ENCODE assay signal across 6 cellular contexts in the genomic region with DNA sequence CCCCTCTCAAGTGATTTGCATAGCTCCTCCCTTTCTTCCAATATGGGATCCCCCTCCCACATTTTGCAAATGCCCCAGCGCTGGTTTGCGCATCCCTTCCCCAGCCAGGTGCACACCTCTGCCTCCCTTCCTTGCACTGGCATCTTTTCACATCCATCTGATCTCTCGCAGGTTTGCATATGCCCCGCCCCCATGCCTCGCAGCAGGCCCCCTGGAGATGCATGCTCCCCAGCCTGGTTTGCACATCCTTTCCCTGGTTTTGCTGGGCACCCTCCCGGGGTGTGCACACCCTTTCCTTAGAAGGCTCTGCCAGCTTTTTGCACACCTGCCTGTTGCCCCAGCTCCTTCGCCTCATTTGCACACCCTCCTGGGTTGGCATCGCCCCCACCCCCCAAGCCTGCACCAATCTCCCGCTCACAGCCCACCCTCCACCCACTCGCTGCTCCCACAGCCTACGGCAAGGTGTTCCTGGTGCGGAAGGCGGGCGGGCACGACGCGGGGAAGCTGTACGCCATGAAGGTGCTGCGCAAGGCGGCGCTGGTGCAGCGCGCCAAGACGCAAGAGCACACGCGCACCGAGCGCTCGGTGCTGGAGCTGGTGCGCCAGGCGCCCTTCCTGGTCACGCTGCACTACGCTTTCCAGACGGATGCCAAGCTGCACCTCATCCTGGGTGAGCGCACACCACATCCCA. TPM values are rescaled to one million over a fixed set of nuclear protein-coding genes. Genes with fewer than 3 reads are reported as not detected.
A peak's percentile ranks its signal among the peaks of the same experiment; 100 is the strongest.
DNase-seq lines count a peak whose midpoint lies in the region; ATAC-seq, FAIRE-seq and TF ChIP-seq lines count a peak whose summit lies in the region.

No MANE protein-coding gene starts in this region.

- CTCF ChIA-PET in GM12878 (lab: Yijun Ruan, JAX): interaction anchor here (1.0 to 3.4 kb wide), 15 partner anchors 19 to 329 kb away, joined by 3 to 31 read pairs (median 4); partner anchors contain the start of genes CCDC88B, PRDX5 and TRMT112

- no peaks in the 10 kb centered on the region for H3K9me3 Mint-ChIP-seq in naive thymus-derived CD8-positive, alpha-beta T cell

- SMC1A ChIA-PET in GM12878 (lab: Charles Lee; ENCODE audit: uncharacterized antibody, unreplicated experiment): interaction anchor here (1.1 to 2.3 kb wide), 7 partner anchors 16 to 293 kb away, joined by 3 to 13 read pairs (median 4); partner anchors contain the start of genes PRDX5 and TRMT112

- no TSS peak for BruUV-seq in GM12878 (replicated peaks; lab: Mats Ljungman, UMichigan)

- peaks cover 0 to 32% (median 4%) of the 10 kb centered on the region in 3 donors for H3K36me3 Mint-ChIP-seq in naive thymus-derived CD8-positive, alpha-beta T cell

- intact Hi-C loops in GM12878 (cut with micrococcal nuclease; ENCODE audit: unreplicated experiment): loop anchor here (5.0 kb wide), 2 partner anchors 43 to 87 kb away; partner anchors contain the start of genes PRDX5 and TRMT112

- RAD21 ChIA-PET in GM12878 (lab: Charles Lee; ENCODE audit: unreplicated experiment): interaction anchor here (0.6 to 9.7 kb wide), 8 partner anchors 14 to 1685 kb away, joined by 3 to 176 read pairs (median 4); partner anchors contain the start of genes PRDX5 and TRMT112

- WGBS in GM12878 (ENCODE audit: insufficient coverage, insufficient replicate concordance, low lambda C conversion rate, missing lambda C conversion rate): 21% methylated on average over 33 of the region's 35 CpGs

- H3K4me3 ChIP-seq in GM12878: peak overlapping the region; percentile 69

- H4K20me1 ChIP-seq in GM12878 (ENCODE audit: control insufficient read depth, insufficient read depth): no peaks in the 10 kb centered on the region

- H3K4me3 Mint-ChIP-seq in naive thymus-derived CD8-positive, alpha-beta T cell: peak overlapping the region; percentile 86 to 95 (median 92)

- 0 out of 2 replicates have a peak, but pooled peaks have one; percentile 47 for TF ChIP-seq POLR2A in GM12878 (IDR thresholded peaks at IDR 0.05; ENCODE audit: low read depth, low read length)

- peak overlapping the region; percentile 65; the same call in 1 of the 2 replicates for H3K27ac ChIP-seq in GM12878 (ENCODE audit: control insufficient read depth, insufficient read depth)

- no peaks in the 10 kb centered on the region; the same call in 2 of the 3 replicates for H3K9me3 ChIP-seq in GM12878 (replicated peaks; ENCODE audit: control insufficient read depth, insufficient read depth, low read length)

- in situ Hi-C loops in GM12878 (cut with MboI): no loop called here

- peaks cover 36% of the 10 kb centered on the region for H3K4me1 ChIP-seq in GM12878 (ENCODE audit: control insufficient read depth, insufficient read depth, low read length)

- H3K27me3 Mint-ChIP-seq in naive thymus-derived CD8-positive, alpha-beta T cell: no peaks in the 10 kb centered on the region

- H3K36me3 ChIP-seq in GM12878 (ENCODE audit: control insufficient read depth in 2 of 2, insufficient read depth in 2 of 2, low read length in 1 of 2): peaks cover 3 to 8% of the 10 kb centered on the region in 2 experiments; a peak in 2 of 4 replicates

- POLR2A ChIA-PET in GM12878 (lab: Charles Lee): interaction anchor here (0.6 to 2.5 kb wide), 8 partner anchors 11 to 885 kb away, joined by 3 to 14 read pairs (median 3); partner anchors contain the start of genes PRDX5, STIP1 and TRMT112
- POLR2A ChIA-PET in naive thymus-derived CD8-positive, alpha-beta T cell (lab: Charles Lee): interaction anchor here (1.0 to 4.7 kb wide), 5 partner anchors 9 to 55 kb away, joined by 3 to 27 read pairs (median 4); partner anchors contain the start of genes CCDC88B, ESRRA, PRDX5 and TRMT112

- peak overlapping the region; percentile 12 to 89 (median 80) for H3K27ac Mint-ChIP-seq in naive thymus-derived CD8-positive, alpha-beta T cell

- peaks cover 11 to 39% (median 31%) of the 10 kb centered on the region in 4 donors for H3K4me1 Mint-ChIP-seq in naive thymus-derived CD8-positive, alpha-beta T cell

- no peak for FAIRE-seq in GM12878 (lab: Jason Lieb, UNC)

- peak overlapping the region; percentile 85 for H2AFZ ChIP-seq in GM12878 (ENCODE audit: control insufficient read depth, low read depth, low read length)

- H3K9ac ChIP-seq in GM12878 (ENCODE audit: control insufficient read depth, insufficient read depth, low read length): peak overlapping the region; percentile 82

- H3K27me3 ChIP-seq in GM12878 (replicated peaks in 1 of 2; ENCODE audit: control insufficient read depth in 2 of 2, insufficient read depth in 2 of 2, low read length in 1 of 2): no peaks in the 10 kb centered on the region

- peak overlapping the region; percentile 96 for H3K4me2 ChIP-seq in GM12878 (ENCODE audit: control insufficient read depth, insufficient read depth)

- peaks cover 21% of the 10 kb centered on the region for H3K79me2 ChIP-seq in GM12878 (ENCODE audit: control insufficient read depth, insufficient read depth, low read length)

- peak; percentile 70 for ATAC-seq in GM12878
- ATAC-seq in naive thymus-derived CD8-positive, alpha-beta T cell: peak; percentile 51 to 73

- peak; percentile 26 for DNase-seq in NCI-H510A treated with DMSO at 0.1 percent for 48 hours (lab: John Stamatoyannopoulos, UW)
- DNase-seq in NCI-H510A (lab: John Stamatoyannopoulos, UW): no peak
- DNase-seq in GM12878 (ENCODE audit: low read depth, low spot score): no peak
- peak in 3 of 10 donors; percentile 39 to 41 (median 41) for DNase-seq in naive thymus-derived CD8-positive, alpha-beta T cell
- DNase-seq in ecto neural progenitor cell (ENCODE audit: low spot score): no peak
- no peak for DNase-seq in NCI-H774 (lab: John Stamatoyannopoulos, UW)

- peak; percentile 40 for TF ChIP-seq RAD21 in GM12878 (IDR thresholded peaks at IDR 0.05; ENCODE audit: insufficient read depth, low read depth, low read length)

- no peak for TF ChIP-seq EP300 in GM12878 (IDR thresholded peaks at IDR 0.05; ENCODE audit: borderline replicate concordance in 1 of 2, control insufficient read depth in 1 of 2, low read depth in 2 of 2, low read length in 2 of 2)

- TF ChIP-seq CTCF in GM12878 (IDR thresholded peaks at IDR 0.05 in 2 of 3, conservative IDR thresholded peaks at IDR 0.05 in 1 of 3; ENCODE audit: control insufficient read depth in 2 of 3, extremely low read depth in 1 of 3, insufficient read depth in 1 of 3, low read depth in 3 of 3, low read length in 3 of 3): peak; percentile 55 to 64 (median 55)

RNA-seq across cellular contexts. Expression of gene RPS6KA4, which starts 0.9 kb away (rescaled TPM):
- total RNA-seq in GM12878 (2013; cell fraction: nucleolus; rRNA removed): 35.4 and 44.3 TPM in 2 replicates
- 25.3 and 27.4 TPM in 2 replicates for total RNA-seq in GM12878 (2014; rRNA removed)
- total RNA-seq in GM12878 (2014; rRNA removed; fragmentation: Illumina TruSeq; extraction: Trizol): 11.1 and 11.3 TPM in 2 replicates
- total RNA-seq in GM12878 (2021): 25.7 and 32.6 TPM in 2 replicates
- 9.7 TPM for polyA plus RNA-seq in GM12878 (2011; ENCODE audit: low read depth)
- 10.1 and 20.4 TPM in 2 replicates for polyA plus RNA-seq in GM12878 (2011; rRNA removed)
- 25.4 and 38.2 TPM in 2 replicates for polyA plus RNA-seq in GM12878 (2011; cell fraction: cytosol; rRNA removed)
- 58.5 and 77.3 TPM in 2 replicates for polyA plus RNA-seq in GM12878 (2011; cell fraction: nucleus; rRNA removed)
- polyA plus RNA-seq in GM12878 (2012): 11.2 and 13.9 TPM in 2 replicates
- polyA plus RNA-seq in GM12878 (2014; fragmentation: Illumina TruSeq; extraction: Trizol): 3.4 and 7.4 TPM in 2 replicates
- under 1 TPM; 0.34 to 0.73 TPM for polyA plus RNA-seq in GM12878 (2014; fragmentation: Nextera tagmentation; extraction: Ambion mirVana)
- 24.5 and 27.2 TPM in 2 replicates for polyA plus RNA-seq in GM12878 (2014; rRNA removed)
- 10 to 100 TPM; 10.4 to 11.3 TPM for polyA plus RNA-seq in GM12878 (2016; fragmentation: Nextera tagmentation; extraction: Ambion mirVana)
- 20.4 and 40.7 TPM in 2 replicates for polyA minus RNA-seq in GM12878 (2011; rRNA and poly(A)+ RNA removed)
- 20.2 and 21.6 TPM in 2 replicates for polyA minus RNA-seq in GM12878 (2011; cell fraction: cytosol; rRNA and poly(A)+ RNA removed)
- polyA minus RNA-seq in GM12878 (2011; cell fraction: nucleus; rRNA and poly(A)+ RNA removed): 22.6 and 37.3 TPM in 2 replicates
- 10 to 100 TPM; 21.0 to 23.3 TPM for total RNA-seq in naive thymus-derived CD8-positive, alpha-beta T cell
- polyA plus RNA-seq in naive thymus-derived CD8-positive, alpha-beta T cell: 1 to 10 TPM; 4.3 to 5.1 (median 5.1) TPM

RNA-seq across cellular contexts. Expression of gene CCDC88B, which starts 19.9 kb away (rescaled TPM):
- 51.8 and 63.6 TPM in 2 replicates for total RNA-seq in GM12878 (2013; cell fraction: nucleolus; rRNA removed)
- total RNA-seq in GM12878 (2014; rRNA removed): 38.7 and 41.6 TPM in 2 replicates
- total RNA-seq in GM12878 (2014; rRNA removed; fragmentation: Illumina TruSeq; extraction: Trizol): 18.9 and 21.8 TPM in 2 replicates
- total RNA-seq in GM12878 (2021): 55.5 and 66.0 TPM in 2 replicates
- 32.3 TPM for polyA plus RNA-seq in GM12878 (2011; ENCODE audit: low read depth)
- 8.7 and 18.2 TPM in 2 replicates for polyA plus RNA-seq in GM12878 (2011; rRNA removed)
- 19.2 and 34.6 TPM in 2 replicates for polyA plus RNA-seq in GM12878 (2011; cell fraction: cytosol; rRNA removed)
- polyA plus RNA-seq in GM12878 (2011; cell fraction: nucleus; rRNA removed): 125 and 191 TPM in 2 replicates
- polyA plus RNA-seq in GM12878 (2012): 63.0 and 81.8 TPM in 2 replicates
- 5.0 and 13.8 TPM in 2 replicates for polyA plus RNA-seq in GM12878 (2014; fragmentation: Illumina TruSeq; extraction: Trizol)
- 1 to 10 TPM in 1 of 2 experiments, under 1 TPM in 1; 0.24 to 2.8 TPM for polyA plus RNA-seq in GM12878 (2014; fragmentation: Nextera tagmentation; extraction: Ambion mirVana)
- polyA plus RNA-seq in GM12878 (2014; rRNA removed): 55.2 and 66.0 TPM in 2 replicates
- polyA plus RNA-seq in GM12878 (2016; fragmentation: Nextera tagmentation; extraction: Ambion mirVana): 10 to 100 TPM; 13.6 to 20.2 TPM
- 3.9 and 13.7 TPM in 2 replicates for polyA minus RNA-seq in GM12878 (2011; rRNA and poly(A)+ RNA removed)
- 16.8 and 19.4 TPM in 2 replicates for polyA minus RNA-seq in GM12878 (2011; cell fraction: cytosol; rRNA and poly(A)+ RNA removed)
- polyA minus RNA-seq in GM12878 (2011; cell fraction: nucleus; rRNA and poly(A)+ RNA removed): 10.4 and 19.1 TPM in 2 replicates
- 100 to 1,000 TPM; 112 to 119 TPM for total RNA-seq in naive thymus-derived CD8-positive, alpha-beta T cell
- polyA plus RNA-seq in naive thymus-derived CD8-positive, alpha-beta T cell: 10 to 100 TPM; 10.4 to 37.0 (median 19.2) TPM

RNA-seq across cellular contexts. Expression of gene PRDX5, which starts 41.9 kb away (rescaled TPM):
- 10.4 and 10.9 TPM in 2 replicates for total RNA-seq in GM12878 (2013; cell fraction: nucleolus; rRNA removed)
- total RNA-seq in GM12878 (2014; rRNA removed) (238 and 248 TPM in 2 replicates), GM12878 (2014; rRNA removed; fragmentation: Illumina TruSeq; extraction: Trizol) (198 and 206 TPM in 2 replicates), GM12878 (2021) (202 and 214 TPM in 2 replicates)
- 146 TPM for polyA plus RNA-seq in GM12878 (2011; ENCODE audit: low read depth)
- polyA plus RNA-seq in GM12878 (2011; rRNA removed) (265 and 406 TPM in 2 replicates), GM12878 (2014; fragmentation: Illumina TruSeq; extraction: Trizol) (110 and 241 TPM in 2 replicates), GM12878 (2014; fragmentation: Nextera tagmentation; extraction: Ambion mirVana) (100 to 1,000 TPM in 1 of 2 experiments, 10 to 100 TPM in 1; 95.7 to 203 TPM), GM12878 (2014; rRNA removed) (341 and 351 TPM in 2 replicates), GM12878 (2016; fragmentation: Nextera tagmentation; extraction: Ambion mirVana) (100 to 1,000 TPM; 324 to 357 TPM)
- 562 and 645 TPM in 2 replicates for polyA plus RNA-seq in GM12878 (2011; cell fraction: cytosol; rRNA removed)
- polyA plus RNA-seq in GM12878 (2011; cell fraction: nucleus; rRNA removed): 193 and 238 TPM in 2 replicates
- polyA plus RNA-seq in GM12878 (2012): 242 and 335 TPM in 2 replicates
- polyA minus RNA-seq in GM12878 (2011; rRNA and poly(A)+ RNA removed): 97.0 and 167 TPM in 2 replicates
- 55.5 and 58.4 TPM in 2 replicates for polyA minus RNA-seq in GM12878 (2011; cell fraction: cytosol; rRNA and poly(A)+ RNA removed)
- polyA minus RNA-seq in GM12878 (2011; cell fraction: nucleus; rRNA and poly(A)+ RNA removed): 13.3 and 26.9 TPM in 2 replicates
- 10 to 100 TPM; 47.5 to 51.5 TPM for total RNA-seq in naive thymus-derived CD8-positive, alpha-beta T cell
- polyA plus RNA-seq in naive thymus-derived CD8-positive, alpha-beta T cell: 100 to 1,000 TPM; 186 to 239 (median 206) TPM

RNA-seq across cellular contexts. Expression of gene TRMT112, which starts 42.5 kb away (rescaled TPM):
- 21.2 and 22.0 TPM in 2 replicates for total RNA-seq in GM12878 (2013; cell fraction: nucleolus; rRNA removed)
- 252 and 288 TPM in 2 replicates for total RNA-seq in GM12878 (2014; rRNA removed)
- total RNA-seq in GM12878 (2014; rRNA removed; fragmentation: Illumina TruSeq; extraction: Trizol): 212 and 217 TPM in 2 replicates
- 210 and 220 TPM in 2 replicates for total RNA-seq in GM12878 (2021)
- 376 TPM for polyA plus RNA-seq in GM12878 (2011; ENCODE audit: low read depth)
- 300 and 394 TPM in 2 replicates for polyA plus RNA-seq in GM12878 (2011; rRNA removed)
- 444 and 476 TPM in 2 replicates for polyA plus RNA-seq in GM12878 (2011; cell fraction: cytosol; rRNA removed)
- polyA plus RNA-seq in GM12878 (2011; cell fraction: nucleus; rRNA removed): 172 and 214 TPM in 2 replicates
- polyA plus RNA-seq in GM12878 (2012): 296 and 388 TPM in 2 replicates
- polyA plus RNA-seq in GM12878 (2014; fragmentation: Illumina TruSeq; extraction: Trizol): 96.2 and 220 TPM in 2 replicates
- 100 to 1,000 TPM; 322 to 331 TPM for polyA plus RNA-seq in GM12878 (2014; fragmentation: Nextera tagmentation; extraction: Ambion mirVana)
- 294 and 320 TPM in 2 replicates for polyA plus RNA-seq in GM12878 (2014; rRNA removed)
- 100 to 1,000 TPM; 411 to 455 TPM for polyA plus RNA-seq in GM12878 (2016; fragmentation: Nextera tagmentation; extraction: Ambion mirVana)
- 54.2 and 99.4 TPM in 2 replicates for polyA minus RNA-seq in GM12878 (2011; rRNA and poly(A)+ RNA removed)
- polyA minus RNA-seq in GM12878 (2011; cell fraction: cytosol; rRNA and poly(A)+ RNA removed): 89.2 and 95.6 TPM in 2 replicates
- polyA minus RNA-seq in GM12878 (2011; cell fraction: nucleus; rRNA and poly(A)+ RNA removed): 32.3 and 46.0 TPM in 2 replicates
- 100 to 1,000 TPM; 159 to 162 TPM for total RNA-seq in naive thymus-derived CD8-positive, alpha-beta T cell
- polyA plus RNA-seq in naive thymus-derived CD8-positive, alpha-beta T cell: 100 to 1,000 TPM; 509 to 524 (median 515) TPM

RNA-seq across cellular contexts. Expression of gene ESRRA, which starts 54.5 kb away (rescaled TPM):
- total RNA-seq in GM12878 (2013; cell fraction: nucleolus; rRNA removed): 18.8 and 21.2 TPM in 2 replicates
- 34.9 and 40.7 TPM in 2 replicates for total RNA-seq in GM12878 (2014; rRNA removed)
- total RNA-seq in GM12878 (2014; rRNA removed; fragmentation: Illumina TruSeq; extraction: Trizol): 12.3 and 12.7 TPM in 2 replicates
- 41.7 and 48.9 TPM in 2 replicates for total RNA-seq in GM12878 (2021)
- 3.8 TPM for polyA plus RNA-seq in GM12878 (2011; ENCODE audit: low read depth)
- polyA plus RNA-seq in GM12878 (2011; rRNA removed): 6.4 and 10.9 TPM in 2 replicates
- polyA plus RNA-seq in GM12878 (2011; cell fraction: cytosol; rRNA removed): 16.8 and 24.8 TPM in 2 replicates
- 24.4 and 36.6 TPM in 2 replicates for polyA plus RNA-seq in GM12878 (2011; cell fraction: nucleus; rRNA removed)
- polyA plus RNA-seq in GM12878 (2012): 10.7 and 14.9 TPM in 2 replicates
- 1.5 and 7.0 TPM in 2 replicates for polyA plus RNA-seq in GM12878 (2014; fragmentation: Illumina TruSeq; extraction: Trizol)
- polyA plus RNA-seq in GM12878 (2014; fragmentation: Nextera tagmentation; extraction: Ambion mirVana): under 1 TPM; 0.32 to 0.55 TPM
- polyA plus RNA-seq in GM12878 (2014; rRNA removed): 32.7 and 45.0 TPM in 2 replicates
- 10 to 100 TPM; 12.4 to 23.3 TPM for polyA plus RNA-seq in GM12878 (2016; fragmentation: Nextera tagmentation; extraction: Ambion mirVana)
- polyA minus RNA-seq in GM12878 (2011; rRNA and poly(A)+ RNA removed): 7.6 and 17.4 TPM in 2 replicates
- polyA minus RNA-seq in GM12878 (2011; cell fraction: cytosol; rRNA and poly(A)+ RNA removed): 8.6 and 10.6 TPM in 2 replicates
- polyA minus RNA-seq in GM12878 (2011; cell fraction: nucleus; rRNA and poly(A)+ RNA removed): 7.3 and 17.8 TPM in 2 replicates
- total RNA-seq in naive thymus-derived CD8-positive, alpha-beta T cell: 10 to 100 TPM; 19.9 to 24.9 TPM
- polyA plus RNA-seq in naive thymus-derived CD8-positive, alpha-beta T cell: 1 to 10 TPM; 3.5 to 9.1 (median 4.8) TPM
